Comparison of ENCODE assay signal across 9 cellular contexts in genomic region chr1:47420547-47420946, GRCh38. TPM values are rescaled to one million over a fixed set of nuclear protein-coding genes. Genes with fewer than 3 reads are reported as not detected.
"Had no signal": no experiment of that assay in that cellular context is flagged by ENCODE, and none has a peak within 500 bp of the region (broad histone marks: within the 10 kb centered on the region; RNA-seq: fewer than 3 reads in every experiment).

No MANE protein-coding gene starts in this region.

- H3K4me3 ChIP-seq: GM12878 had no signal

- DNase-seq: GDM1, GF-D8 had no signal

- FAIRE-seq: G401.6, GM12878, GM12891, GM12892, GM18507, GM19239 had no signal

- ATAC-seq: GM12878 had no signal

RNA-seq across cellular contexts. Expression of gene FOXE3, which starts 4.5 kb away (rescaled TPM):
- total RNA-seq: G401, GM12878 had no signal
